In genomic region chr18:36340232-36340631, GRCh38 we compare ENCODE assay signal across 28 cellular contexts. TPM values are rescaled to one million over a fixed set of nuclear protein-coding genes. Genes with fewer than 3 reads are reported as not detected.
DNase-seq lines count a peak whose midpoint lies in the region; ATAC-seq, FAIRE-seq and TF ChIP-seq lines count a peak whose summit lies in the region.
"Had no signal": no experiment of that assay in that cellular context is flagged by ENCODE, and none has a peak within 500 bp of the region (broad histone marks: within the 10 kb centered on the region; RNA-seq: fewer than 3 reads in every experiment).

No MANE protein-coding gene starts in this region.

- 86% methylated on average over 4 of the region's 4 CpGs for WGBS in SK-N-SH (ENCODE audit: low lambda C conversion rate)

- no peak for FAIRE-seq in kidney (lab: Jason Lieb, UNC)
- FAIRE-seq: GM18507, HepG2, RCC 7860 had no signal

- H3K4me3 ChIP-seq in kidney (ENCODE audit: low read length in 2 of 2): no peak overlapping the region
- H3K4me3 ChIP-seq in SK-N-SH (ENCODE audit: low read depth in 2 of 2, low read length in 1 of 2): no peak overlapping the region
- H3K4me3 ChIP-seq: BLaER1, GM23338, HAP-1, SJSA1 had no signal

- ATAC-seq in GM18858 (IDR thresholded peaks at IDR 0.05; ENCODE audit: unreplicated experiment): no peak
- ATAC-seq: GM23338, HepG2 had no signal

- H2AFZ ChIP-seq in SK-N-SH (ENCODE audit: low read depth): no peak overlapping the region
- H2AFZ ChIP-seq: GM23338 had no signal

- no peaks in the 10 kb centered on the region for H3F3A ChIP-seq in SK-N-SH (replicated peaks; ENCODE audit: insufficient read depth)

- CTCF ChIA-PET in SK-N-SH (lab: Yijun Ruan, JAX): interaction anchor here (1.5 kb wide), 1 partner anchor 31 kb away, joined by 3 read pairs; no protein-coding TSS in a partner anchor

- H3K9me2 ChIP-seq in SK-N-SH: no peaks in the 10 kb centered on the region

- H3K9ac ChIP-seq in kidney (ENCODE audit: low read length in 2 of 2): no peak overlapping the region
- no peak overlapping the region for H3K9ac ChIP-seq in SK-N-SH
- H3K9ac ChIP-seq: BLaER1 had no signal

- no peaks in the 10 kb centered on the region for H3K27me3 ChIP-seq in SK-N-SH (ENCODE audit: insufficient read depth)
- H3K27me3 ChIP-seq: BLaER1, SJSA1 had no signal

- TF ChIP-seq EP300 in SK-N-SH (IDR thresholded peaks at IDR 0.05; ENCODE audit: borderline replicate concordance in 1 of 2, low read depth in 1 of 2, low read length in 1 of 2): no peak

- POLR2A ChIA-PET in SK-N-SH (lab: Yijun Ruan, JAX): no interaction called here

- H3K36me3 ChIP-seq in kidney (ENCODE audit: control insufficient read depth in 1 of 2, insufficient read depth in 2 of 2, low read length in 2 of 2) (no peaks in the 10 kb centered on the region), SK-N-SH (replicated peaks in 1 of 2; ENCODE audit: control insufficient read depth in 1 of 2, insufficient read depth in 2 of 2, low read length in 1 of 2) (no peaks in the 10 kb centered on the region)
- H3K36me3 ChIP-seq: BLaER1, HAP-1, SJSA1 had no signal

- TF ChIP-seq RAD21 in SK-N-SH (IDR thresholded peaks at IDR 0.05; ENCODE audit: low read length): no peak

- H3K27ac ChIP-seq in kidney (ENCODE audit: low read depth in 2 of 2, low read length in 2 of 2): peak overlapping the region; percentile 26 to 72
- H3K27ac ChIP-seq in SK-N-SH (ENCODE audit: low read depth in 2 of 2, low read length in 1 of 2): no peak overlapping the region
- H3K27ac ChIP-seq: 22Rv1, BLaER1, HL-60, SJSA1 had no signal

- intact Hi-C loops in kidney (cut with DNase I): no loop called here

- peak; percentile 33 for DNase-seq in DMS79 treated with DMSO at 0.1 percent for 48 hours (lab: John Stamatoyannopoulos, UW)
- no peak for DNase-seq in DMS79 (lab: John Stamatoyannopoulos, UW)
- peak; percentile 38 for DNase-seq in COR-L47 (lab: John Stamatoyannopoulos, UW)
- DNase-seq in NCI-H69 (lab: John Stamatoyannopoulos, UW): peak; percentile 95
- DNase-seq in kidney: no peak
- no peak for DNase-seq in HuH-7.5 (ENCODE audit: low spot score)
- DNase-seq in SK-N-SH: no peak
- DNase-seq: ACHN; Caco-2; CD4-positive, alpha-beta T cell; GDM1; KBM-7; NCI-H1105; NCI-H1694; NCI-H226; NCI-H526 treated with DMSO at 0.1 percent for 48 hours; SW 1271 had no signal

- no peaks in the 10 kb centered on the region for H3K79me2 ChIP-seq in SK-N-SH (ENCODE audit: insufficient read depth)

- H3K4me2 ChIP-seq in SK-N-SH: no peak overlapping the region
- H3K4me2 ChIP-seq: BLaER1, GM23338 had no signal

- H3K9me3 ChIP-seq in kidney (ENCODE audit: control insufficient read depth in 1 of 2, low read length in 2 of 2) (no peaks in the 10 kb centered on the region), SK-N-SH (0 out of 2 replicates have a peak, but pooled peaks cover 6% of the 10 kb centered on the region)
- H3K9me3 ChIP-seq: Caco-2, HAP-1, SJSA1 had no signal

- H3K4me1 ChIP-seq in kidney (ENCODE audit: control insufficient read depth in 1 of 2, insufficient read depth in 1 of 2, low read depth in 1 of 2, low read length in 2 of 2) (peaks cover 26 to 31% of the 10 kb centered on the region in 2 donors), SK-N-SH (ENCODE audit: control insufficient read depth in 1 of 2, insufficient read depth in 2 of 2, low read depth in 1 of 2, low read length in 1 of 2) (peaks cover 0 to 27% of the 10 kb centered on the region in 2 experiments; a peak in 2 of 4 replicates)
- H3K4me1 ChIP-seq: BLaER1, Caco-2, HAP-1, SJSA1 had no signal

- TF ChIP-seq CTCF in kidney (IDR thresholded peaks at IDR 0.05; ENCODE audit: borderline replicate concordance, extremely low read depth, insufficient read depth): no peak
- no peak for TF ChIP-seq CTCF in SK-N-SH (IDR thresholded peaks at IDR 0.05)

- H4K20me1 ChIP-seq in SK-N-SH (ENCODE audit: insufficient read depth): no peaks in the 10 kb centered on the region
- H4K20me1 ChIP-seq: BLaER1 had no signal

TF ChIP-seq in SK-N-SH, 30 proteins besides CTCF, POLR2A, EP300 and RAD21:
- TF ChIP-seq RCOR1 (IDR thresholded peaks at IDR 0.05; ENCODE audit: low read length) (no peak), GABPA (IDR thresholded peaks at IDR 0.05; ENCODE audit: low read depth) (no peak), JUND (IDR thresholded peaks at IDR 0.05) (no peak), ZBTB33 (IDR thresholded peaks at IDR 0.05; ENCODE audit: borderline replicate concordance, low read depth) (no peak), NRF1 (IDR thresholded peaks at IDR 0.05; ENCODE audit: low read depth, low read length) (no peak), FOXM1 (IDR thresholded peaks at IDR 0.05; ENCODE audit: low read depth) (no peak), GATA2 (CRISPR knock-in tag; IDR thresholded peaks at IDR 0.05) (no peak), YY1 (IDR thresholded peaks at IDR 0.05; ENCODE audit: low read depth) (no peak), CHD2 (IDR thresholded peaks at IDR 0.05; ENCODE audit: low read length, partially characterized antibody) (no peak), SMC3 (IDR thresholded peaks at IDR 0.05; ENCODE audit: low read depth, low read length) (no peak), FOSL2 (IDR thresholded peaks at IDR 0.05; ENCODE audit: borderline replicate concordance, low read depth) (no peak), NFIC (IDR thresholded peaks at IDR 0.05; ENCODE audit: borderline replicate concordance) (no peak), MXI1 (IDR thresholded peaks at IDR 0.05; ENCODE audit: low read depth, low read length) (no peak), EZH2phosphoT487 (IDR thresholded peaks at IDR 0.05; ENCODE audit: borderline replicate concordance, low read depth) (no peak), MAX (IDR thresholded peaks at IDR 0.05; ENCODE audit: low read depth) (no peak), TAF1 (IDR thresholded peaks at IDR 0.05; ENCODE audit: borderline replicate concordance, low read depth, low read length) (no peak), TCF12 (IDR thresholded peaks at IDR 0.05) (no peak), FOXJ3 (CRISPR knock-in tag; IDR thresholded peaks at IDR 0.05) (no peak)
- TF ChIP-seq, protein P1, sequence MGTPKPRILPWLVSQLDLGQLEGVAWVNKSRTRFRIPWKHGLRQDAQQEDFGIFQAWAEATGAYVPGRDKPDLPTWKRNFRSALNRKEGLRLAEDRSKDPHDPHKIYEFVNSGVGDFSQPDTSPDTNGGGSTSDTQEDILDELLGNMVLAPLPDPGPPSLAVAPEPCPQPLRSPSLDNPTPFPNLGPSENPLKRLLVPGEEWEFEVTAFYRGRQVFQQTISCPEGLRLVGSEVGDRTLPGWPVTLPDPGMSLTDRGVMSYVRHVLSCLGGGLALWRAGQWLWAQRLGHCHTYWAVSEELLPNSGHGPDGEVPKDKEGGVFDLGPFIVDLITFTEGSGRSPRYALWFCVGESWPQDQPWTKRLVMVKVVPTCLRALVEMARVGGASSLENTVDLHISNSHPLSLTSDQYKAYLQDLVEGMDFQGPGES (IDR thresholded peaks at IDR 0.05; ENCODE audit: low read depth, low read length): no peak
- TF ChIP-seq, protein P2, sequence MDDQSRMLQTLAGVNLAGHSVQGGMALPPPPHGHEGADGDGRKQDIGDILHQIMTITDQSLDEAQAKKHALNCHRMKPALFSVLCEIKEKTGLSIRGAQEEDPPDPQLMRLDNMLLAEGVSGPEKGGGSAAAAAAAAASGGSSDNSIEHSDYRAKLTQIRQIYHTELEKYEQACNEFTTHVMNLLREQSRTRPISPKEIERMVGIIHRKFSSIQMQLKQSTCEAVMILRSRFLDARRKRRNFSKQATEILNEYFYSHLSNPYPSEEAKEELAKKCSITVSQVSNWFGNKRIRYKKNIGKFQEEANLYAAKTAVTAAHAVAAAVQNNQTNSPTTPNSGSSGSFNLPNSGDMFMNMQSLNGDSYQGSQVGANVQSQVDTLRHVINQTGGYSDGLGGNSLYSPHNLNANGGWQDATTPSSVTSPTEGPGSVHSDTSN (IDR thresholded peaks at IDR 0.05): no peak

RNA-seq across cellular contexts. Expression of gene FHOD3, which starts 42.7 kb away (rescaled TPM):
- 21.5 TPM for total RNA-seq in kidney
- polyA plus RNA-seq in kidney (ENCODE audit: insufficient read depth, low read depth, low replicate concordance): 28.0 TPM
- 10.9 and 11.6 TPM in 2 replicates for polyA plus RNA-seq in SK-N-SH (2012; rRNA removed)
- polyA plus RNA-seq in SK-N-SH (2012; cell fraction: cytosol; rRNA removed): 9.1 and 10.5 TPM in 2 replicates
- 19.0 and 20.8 TPM in 2 replicates for polyA plus RNA-seq in SK-N-SH (2012; cell fraction: nucleus; rRNA removed)
- total RNA-seq: Caco-2; CD4-positive, alpha-beta T cell; HT-29 had no signal
- polyA plus RNA-seq: HepG2 had no signal

Comparison
In these comparisons a context has a peak if more than half of its experiments do, and no peak if none do; other contexts are left out.
1. DNase-seq: peak in DMS79 treated with DMSO at 0.1 percent for 48 hours (single experiment), COR-L47 (single experiment) and NCI-H69 (single experiment); none in DMS79 (single experiment), kidney (single experiment), HuH-7.5 (single experiment) and SK-N-SH (single experiment).
2. H3K27ac ChIP-seq: peak in kidney (2 of 2); none in SK-N-SH (0 of 2).